14 cellular contexts compared by ENCODE assay signal in the genomic region with DNA sequence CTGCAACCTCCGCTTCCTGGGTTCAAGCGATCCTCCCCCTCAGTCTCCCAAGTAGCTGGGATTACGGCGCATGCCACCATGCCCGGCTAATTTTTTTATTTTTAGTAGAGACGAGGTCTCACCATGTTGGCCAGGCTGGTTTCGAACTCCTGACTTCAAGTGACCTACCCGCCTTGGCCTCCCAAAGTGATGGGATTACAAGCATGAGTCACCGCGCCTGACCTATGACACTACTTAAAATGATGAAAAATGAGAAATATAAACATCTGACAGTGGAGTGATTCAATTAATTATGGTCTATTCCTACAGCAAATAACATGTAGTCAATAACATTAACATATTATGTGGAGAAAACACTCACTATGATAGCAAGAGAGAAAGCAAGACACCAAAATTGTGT. TPM values are rescaled to one million over a fixed set of nuclear protein-coding genes. Genes with fewer than 3 reads are reported as not detected.
DNase-seq lines count a peak whose midpoint lies in the region; ATAC-seq and TF ChIP-seq lines count a peak whose summit lies in the region.
"Had no signal": no experiment of that assay in that cellular context is flagged by ENCODE, and none has a peak within 500 bp of the region (broad histone marks: within the 10 kb centered on the region; RNA-seq: fewer than 3 reads in every experiment).

No MANE protein-coding gene starts in this region.

- H3K4me1 ChIP-seq in DOHH2 (ENCODE audit: control insufficient read depth, low read length) (peaks cover 49% of the 10 kb centered on the region), smooth muscle cell (ENCODE audit: low read depth) (peaks cover 6% of the 10 kb centered on the region)

- H3K36me3 Mint-ChIP-seq in T-helper 1 cell treated with Interleukin-12 subunit alpha and Interleukin-12 subunit beta and Interleukin-4 antibody, amounts not matched to agents 30 μg/mL and 1 μg/mL, for 36 hours (ENCODE audit: low read depth): peaks cover 19% of the 10 kb centered on the region
- H3K36me3 Mint-ChIP-seq in activated CD4-positive, alpha-beta memory T cell treated with anti-CD3 and anti-CD28 coated beads, Interleukin-2, amount 10 ng/mL, durations not matched to agents 7 days and 5 days (ENCODE audit: low read depth): peaks cover 29% of the 10 kb centered on the region

- no peak overlapping the region for H2AFZ ChIP-seq in smooth muscle cell (ENCODE audit: low read depth)
- H2AFZ ChIP-seq: parathyroid adenoma had no signal

- POLR2A ChIA-PET in activated CD4-positive, alpha-beta memory T cell treated with anti-CD3 and anti-CD28 coated beads, Interleukin-2, amount 10 ng/mL, durations not matched to agents 7 days and 5 days (lab: Charles Lee): interaction anchor here (1.7 kb wide), 1 partner anchor 13 kb away, joined by 7 read pairs; no protein-coding TSS in a partner anchor

- H3K36me3 ChIP-seq in DOHH2 (ENCODE audit: control insufficient read depth, low read length) (peaks cover 44% of the 10 kb centered on the region), smooth muscle cell (ENCODE audit: low read depth) (no peaks in the 10 kb centered on the region)

- DNase-seq in T-helper 1 cell (no peak), islet precursor cell (peak; percentile 6), glomerular visceral epithelial cell (ENCODE audit: extremely low spot score) (no peak), smooth muscle cell (lab: John Stamatoyannopoulos, UW; ENCODE audit: unreplicated experiment) (no peak)
- no peak for DNase-seq in activated CD4-positive, alpha-beta memory T cell treated with anti-CD3 and anti-CD28 coated beads, Interleukin-2, amount 10 ng/mL, durations not matched to agents 7 days and 5 days
- DNase-seq: 8988T; activated CD8-positive, alpha-beta memory T cell treated with anti-CD3 and anti-CD28 coated beads, Interleukin-2, amount 50 U/mL, for 48 hours; H9; mesenchymal stem cell; NCI-H748 treated with DMSO at 0.1 percent for 48 hours had no signal

- H3K27ac Mint-ChIP-seq in T-helper 1 cell treated with Interleukin-12 subunit alpha and Interleukin-12 subunit beta and Interleukin-4 antibody, amounts not matched to agents 30 μg/mL and 1 μg/mL, for 36 hours: no peak overlapping the region
- H3K27ac Mint-ChIP-seq in activated CD4-positive, alpha-beta memory T cell treated with anti-CD3 and anti-CD28 coated beads, Interleukin-2, amount 10 ng/mL, durations not matched to agents 7 days and 5 days: no peak overlapping the region
- H3K27ac Mint-ChIP-seq: H9 had no signal

- no peaks in the 10 kb centered on the region for H3K9me3 Mint-ChIP-seq in T-helper 1 cell treated with Interleukin-12 subunit alpha and Interleukin-12 subunit beta and Interleukin-4 antibody, amounts not matched to agents 30 μg/mL and 1 μg/mL, for 36 hours
- H3K9me3 Mint-ChIP-seq in activated CD4-positive, alpha-beta memory T cell treated with anti-CD3 and anti-CD28 coated beads, Interleukin-2, amount 10 ng/mL, durations not matched to agents 7 days and 5 days: no peaks in the 10 kb centered on the region
- H3K9me3 Mint-ChIP-seq: H9 had no signal

- H3K4me1 Mint-ChIP-seq in T-helper 1 cell treated with Interleukin-12 subunit alpha and Interleukin-12 subunit beta and Interleukin-4 antibody, amounts not matched to agents 30 μg/mL and 1 μg/mL, for 36 hours (ENCODE audit: low read depth): peaks cover 26% of the 10 kb centered on the region
- H3K4me1 Mint-ChIP-seq in activated CD4-positive, alpha-beta memory T cell treated with anti-CD3 and anti-CD28 coated beads, Interleukin-2, amount 10 ng/mL, durations not matched to agents 7 days and 5 days: peaks cover 43% of the 10 kb centered on the region

- H3K4me2 ChIP-seq in DOHH2 (ENCODE audit: low read length) (peak overlapping the region; percentile 86), smooth muscle cell (no peak overlapping the region)

- H3K9me3 ChIP-seq in DOHH2 (ENCODE audit: control insufficient read depth, insufficient read depth, low read length): no peaks in the 10 kb centered on the region
- H3K9me3 ChIP-seq in smooth muscle cell (replicated peaks; ENCODE audit: low read depth): no peaks in the 10 kb centered on the region

- H4K20me1 ChIP-seq in DOHH2 (ENCODE audit: control insufficient read depth, insufficient read depth, low read depth, low read length) (no peaks in the 10 kb centered on the region), smooth muscle cell (ENCODE audit: low read depth) (peaks cover 16% of the 10 kb centered on the region)

- peak overlapping the region; percentile 20 for H3K4me3 Mint-ChIP-seq in T-helper 1 cell treated with Interleukin-12 subunit alpha and Interleukin-12 subunit beta and Interleukin-4 antibody, amounts not matched to agents 30 μg/mL and 1 μg/mL, for 36 hours
- peak overlapping the region; percentile 36 for H3K4me3 Mint-ChIP-seq in activated CD4-positive, alpha-beta memory T cell treated with anti-CD3 and anti-CD28 coated beads, Interleukin-2, amount 10 ng/mL, durations not matched to agents 7 days and 5 days

- no peak for TF ChIP-seq CTCF in DOHH2 (IDR thresholded peaks at IDR 0.05; ENCODE audit: low read depth, low read length, poor library complexity, severe bottlenecking)
- no peak for TF ChIP-seq CTCF in smooth muscle cell (IDR thresholded peaks at IDR 0.05; ENCODE audit: borderline replicate concordance, insufficient read depth, poor library complexity, severe bottlenecking)

- H3K9ac ChIP-seq in smooth muscle cell (ENCODE audit: low read depth): no peak overlapping the region
- H3K9ac ChIP-seq: parathyroid adenoma had no signal

- no peaks in the 10 kb centered on the region for H3K27me3 Mint-ChIP-seq in T-helper 1 cell treated with Interleukin-12 subunit alpha and Interleukin-12 subunit beta and Interleukin-4 antibody, amounts not matched to agents 30 μg/mL and 1 μg/mL, for 36 hours (ENCODE audit: low read depth)
- H3K27me3 Mint-ChIP-seq in activated CD4-positive, alpha-beta memory T cell treated with anti-CD3 and anti-CD28 coated beads, Interleukin-2, amount 10 ng/mL, durations not matched to agents 7 days and 5 days: peaks cover 2% of the 10 kb centered on the region

- H3K27me3 ChIP-seq in DOHH2 (ENCODE audit: control insufficient read depth, low read length): no peaks in the 10 kb centered on the region
- H3K27me3 ChIP-seq in smooth muscle cell (ENCODE audit: low read depth): no peaks in the 10 kb centered on the region

- no peaks in the 10 kb centered on the region for H3K9me2 ChIP-seq in DOHH2 (replicated peaks; ENCODE audit: control insufficient read depth, low read length)

- no peak for ATAC-seq in HG02884 (IDR thresholded peaks at IDR 0.05; ENCODE audit: unreplicated experiment)

- H3K79me2 ChIP-seq in DOHH2 (ENCODE audit: control insufficient read depth, low read length) (peaks cover 40% of the 10 kb centered on the region), smooth muscle cell (ENCODE audit: low read depth) (peaks cover 4% of the 10 kb centered on the region)

- H3F3A ChIP-seq in DOHH2 (ENCODE audit: control insufficient read depth, insufficient read depth) (peaks cover 12% of the 10 kb centered on the region), smooth muscle cell (ENCODE audit: low read depth) (no peaks in the 10 kb centered on the region)

- H3K27ac ChIP-seq in DOHH2 (ENCODE audit: low read depth, low read length): no peak overlapping the region
- no peak overlapping the region for H3K27ac ChIP-seq in smooth muscle cell (ENCODE audit: low read depth)
- H3K27ac ChIP-seq: parathyroid adenoma had no signal

- CTCF ChIA-PET in activated CD4-positive, alpha-beta memory T cell treated with anti-CD3 and anti-CD28 coated beads, Interleukin-2, amount 10 ng/mL, durations not matched to agents 7 days and 5 days (lab: Charles Lee): interaction anchor here (0.6 to 1.4 kb wide), 3 partner anchors 84 to 886 kb away, joined by 3 to 4 read pairs (median 3); no protein-coding TSS in a partner anchor

- H3K4me3 ChIP-seq in DOHH2 (ENCODE audit: low read length) (peak overlapping the region; percentile 80), smooth muscle cell (no peak overlapping the region)

- WGBS in smooth muscle cell (ENCODE audit: low lambda C conversion rate): 97% methylated on average over 10 of the region's 10 CpGs

RNA-seq across cellular contexts. Expression of a gene that starts 2.2 kb away (rescaled TPM):
- 10 to 100 TPM; 31.1 to 32.9 TPM for total RNA-seq in activated CD4-positive, alpha-beta memory T cell treated with anti-CD3 and anti-CD28 coated beads, Interleukin-2, amount 10 ng/mL, durations not matched to agents 7 days and 5 days
- 11.2 and 16.8 TPM in 2 replicates for total RNA-seq in smooth muscle cell
- 32.4 and 43.6 TPM in 2 replicates for polyA plus RNA-seq in smooth muscle cell

RNA-seq across cellular contexts. Expression of a gene that starts 5.7 kb away (rescaled TPM):
- 10 to 100 TPM; 12.7 to 14.0 TPM for total RNA-seq in activated CD4-positive, alpha-beta memory T cell treated with anti-CD3 and anti-CD28 coated beads, Interleukin-2, amount 10 ng/mL, durations not matched to agents 7 days and 5 days
- 12.7 and 15.0 TPM in 2 replicates for total RNA-seq in smooth muscle cell
- polyA plus RNA-seq in smooth muscle cell: 5.8 and 16.3 TPM in 2 replicates

RNA-seq across cellular contexts. Expression of a gene that starts 33.5 kb away (rescaled TPM):
- 100 to 1,000 TPM; 105 to 109 TPM for total RNA-seq in activated CD4-positive, alpha-beta memory T cell treated with anti-CD3 and anti-CD28 coated beads, Interleukin-2, amount 10 ng/mL, durations not matched to agents 7 days and 5 days
- 9.8 and 19.5 TPM in 2 replicates for total RNA-seq in smooth muscle cell
- 6.0 and 7.9 TPM in 2 replicates for polyA plus RNA-seq in smooth muscle cell
